28 cellular contexts compared by ENCODE assay signal in genomic region chr17:76469076-76469990, GRCh38. TPM values are rescaled to one million over a fixed set of nuclear protein-coding genes. Genes with fewer than 3 reads are reported as not detected.
"Had no signal": no experiment of that assay in that cellular context is flagged by ENCODE, and none has a peak within 500 bp of the region (broad histone marks: within the 10 kb centered on the region; RNA-seq: fewer than 3 reads in every experiment).

No MANE protein-coding gene starts in this region.

- H3K27ac ChIP-seq: cardiac muscle cell, foreskin keratinocyte, left ventricle myocardium inferior, thoracic aorta, upper lobe of left lung, VCaP had no signal

- H3K4me3 Mint-ChIP-seq: activated CD4-positive, alpha-beta T cell treated with anti-CD3 and anti-CD28 coated beads, Interleukin-2, amount 10 ng/mL, durations not matched to agents 7 days and 5 days; activated CD8-positive, alpha-beta memory T cell treated with anti-CD3 and anti-CD28 coated beads, Interleukin-2, amount 10 ng/mL, durations not matched to agents 7 days and 5 days; activated CD8-positive, alpha-beta T cell treated with anti-CD3 and anti-CD28 coated beads for 36 hours; activated naive CD8-positive, alpha-beta T cell treated with anti-CD3 and anti-CD28 coated beads, Interleukin-2, amount 50 U/mL, for 24 hours; immature natural killer cell had no signal

- H3K27me3 ChIP-seq: cardiac muscle cell, foreskin keratinocyte, upper lobe of left lung had no signal

- H3K27ac Mint-ChIP-seq: activated CD4-positive, alpha-beta T cell treated with anti-CD3 and anti-CD28 coated beads, Interleukin-2, amount 10 ng/mL, durations not matched to agents 7 days and 5 days; activated CD8-positive, alpha-beta memory T cell treated with anti-CD3 and anti-CD28 coated beads, Interleukin-2, amount 10 ng/mL, durations not matched to agents 7 days and 5 days; activated CD8-positive, alpha-beta T cell treated with anti-CD3 and anti-CD28 coated beads for 36 hours; activated naive CD8-positive, alpha-beta T cell treated with anti-CD3 and anti-CD28 coated beads, Interleukin-2, amount 50 U/mL, for 24 hours had no signal

- H3K4me1 ChIP-seq: foreskin keratinocyte had no signal

- H3K9me3 Mint-ChIP-seq: activated CD4-positive, alpha-beta T cell treated with anti-CD3 and anti-CD28 coated beads, Interleukin-2, amount 10 ng/mL, durations not matched to agents 7 days and 5 days; activated CD8-positive, alpha-beta T cell treated with anti-CD3 and anti-CD28 coated beads for 36 hours; activated naive CD8-positive, alpha-beta T cell treated with anti-CD3 and anti-CD28 coated beads, Interleukin-2, amount 50 U/mL, for 24 hours; immature natural killer cell had no signal

- DNase-seq: activated CD4-positive, alpha-beta T cell treated with anti-CD3 and anti-CD28 coated beads, Interleukin-2, amount 10 ng/mL, durations not matched to agents 7 days and 5 days; activated CD4-positive, CD25-positive, alpha-beta regulatory T cell treated with anti-CD3 and anti-CD28 coated beads, Interleukin-2, amount 50 U/mL, for 72 hours; activated CD8-positive, alpha-beta memory T cell treated with anti-CD3 and anti-CD28 coated beads, Interleukin-2, amount 10 ng/mL, durations not matched to agents 7 days and 5 days; activated CD8-positive, alpha-beta T cell treated with anti-CD3 and anti-CD28 coated beads for 36 hours; activated effector memory CD4-positive, alpha-beta T cell treated with anti-CD3 and anti-CD28 coated beads, Interleukin-2, amount 50 U/mL, for 16 hours; activated naive CD4-positive, alpha-beta T cell treated with anti-CD3 and anti-CD28 coated beads, Interleukin-2, amount 50 U/mL, for 16 hours; activated naive CD8-positive, alpha-beta T cell treated with anti-CD3 and anti-CD28 coated beads, Interleukin-2, amount 50 U/mL, for 24 hours; activated T-cell treated with anti-CD3 and anti-CD28 coated beads for 4 hours; dermis blood vessel endothelial cell; effector memory CD4-positive, alpha-beta T cell; foreskin keratinocyte; immature natural killer cell; kidney glomerular epithelial cell; left ventricle myocardium inferior; occipital lobe; small intestine; stimulated activated CD4-positive, alpha-beta T cell treated with anti-CD3 and anti-CD28 coated beads, Interleukin-2, amount 100 ng/mL, for 24 hours; stimulated activated naive CD4-positive, alpha-beta T cell had no signal

- H3K27me3 Mint-ChIP-seq: activated CD4-positive, alpha-beta T cell treated with anti-CD3 and anti-CD28 coated beads, Interleukin-2, amount 10 ng/mL, durations not matched to agents 7 days and 5 days; activated CD8-positive, alpha-beta memory T cell treated with anti-CD3 and anti-CD28 coated beads, Interleukin-2, amount 10 ng/mL, durations not matched to agents 7 days and 5 days; activated CD8-positive, alpha-beta T cell treated with anti-CD3 and anti-CD28 coated beads for 36 hours; activated naive CD8-positive, alpha-beta T cell treated with anti-CD3 and anti-CD28 coated beads, Interleukin-2, amount 50 U/mL, for 24 hours had no signal

- H3K36me3 ChIP-seq: cardiac muscle cell had no signal

- H3K4me3 ChIP-seq: cardiac muscle cell, left ventricle myocardium inferior, mucosa of descending colon, thoracic aorta, upper lobe of left lung had no signal

- ATAC-seq: activated CD8-positive, alpha-beta memory T cell treated with anti-CD3 and anti-CD28 coated beads, Interleukin-2, amount 10 ng/mL, durations not matched to agents 7 days and 5 days; activated CD8-positive, alpha-beta T cell treated with anti-CD3 and anti-CD28 coated beads for 36 hours; activated naive CD8-positive, alpha-beta T cell treated with anti-CD3 and anti-CD28 coated beads, Interleukin-2, amount 50 U/mL, for 24 hours; foreskin keratinocyte; mucosa of descending colon; sciatic nerve had no signal

- H3K9me3 ChIP-seq: left ventricle myocardium inferior, mucosa of descending colon, thoracic aorta, upper lobe of left lung had no signal

RNA-seq across cellular contexts. Expression of gene AANAT, which starts 1.9 kb away (rescaled TPM):
- total RNA-seq: activated CD4-positive, alpha-beta T cell treated with anti-CD3 and anti-CD28 coated beads, Interleukin-2, amount 10 ng/mL, durations not matched to agents 7 days and 5 days; activated CD8-positive, alpha-beta memory T cell treated with anti-CD3 and anti-CD28 coated beads, Interleukin-2, amount 10 ng/mL, durations not matched to agents 7 days and 5 days; dermis blood vessel endothelial cell; foreskin keratinocyte; glomerular endothelial cell; left ventricle myocardium inferior; mucosa of descending colon; occipital lobe; sciatic nerve; T-helper 2 cell treated with Interferon-gamma antibody and Interleukin-4, amounts not matched to agents 100 ng/mL and 5 ng/mL, for 36 hours; thoracic aorta; upper lobe of left lung had no signal
- polyA plus RNA-seq: esophagus, foreskin keratinocyte, neural cell, small intestine had no signal

RNA-seq across cellular contexts. Expression of gene RHBDF2, which starts 31.9 kb away (rescaled TPM):
- polyA plus RNA-seq: neural cell had no signal
